10 cellular contexts compared by ENCODE assay signal in genomic region chr10:114095676-114096331, GRCh38. TPM values are rescaled to one million over a fixed set of nuclear protein-coding genes. Genes with fewer than 3 reads are reported as not detected.
DNase-seq lines count a peak whose midpoint lies in the region; ATAC-seq and TF ChIP-seq lines count a peak whose summit lies in the region.
"Had no signal": no experiment of that assay in that cellular context is flagged by ENCODE, and none has a peak within 500 bp of the region (broad histone marks: within the 10 kb centered on the region; RNA-seq: fewer than 3 reads in every experiment).

No MANE protein-coding gene starts in this region.

- POLR2A ChIA-PET in activated naive CD8-positive, alpha-beta T cell treated with anti-CD3 and anti-CD28 coated beads, Interleukin-2, amount 10 ng/mL, durations not matched to agents 7 days and 5 days (lab: Charles Lee): no interaction called here

- H3K27me3 Mint-ChIP-seq in CD4-positive, CD25-positive, alpha-beta regulatory T cell: peaks cover 23% of the 10 kb centered on the region
- H3K27me3 Mint-ChIP-seq in activated naive CD8-positive, alpha-beta T cell treated with anti-CD3 and anti-CD28 coated beads, Interleukin-2, amount 10 ng/mL, durations not matched to agents 7 days and 5 days: peaks cover 29% of the 10 kb centered on the region

- H3K9me3 ChIP-seq in CD4-positive, CD25-positive, alpha-beta regulatory T cell (ENCODE audit: control insufficient read depth in 2 of 2, low read length in 2 of 2): no peaks in the 10 kb centered on the region
- H3K9me3 ChIP-seq in aorta (ENCODE audit: control insufficient read depth, low read length): peaks cover 2% of the 10 kb centered on the region
- no peaks in the 10 kb centered on the region for H3K9me3 ChIP-seq in uterus

- H3K9me3 Mint-ChIP-seq in CD4-positive, CD25-positive, alpha-beta regulatory T cell: peaks cover 0 to 2% (median 0%) of the 10 kb centered on the region in 7 donors
- peaks cover 6% of the 10 kb centered on the region for H3K9me3 Mint-ChIP-seq in activated naive CD8-positive, alpha-beta T cell treated with anti-CD3 and anti-CD28 coated beads, Interleukin-2, amount 10 ng/mL, durations not matched to agents 7 days and 5 days

- ATAC-seq in CD4-positive, CD25-positive, alpha-beta regulatory T cell (ENCODE audit: low read depth in 2 of 2): peak; percentile 38 to 57
- ATAC-seq in HG03520 (IDR thresholded peaks at IDR 0.05; ENCODE audit: unreplicated experiment) (peak; percentile 47), aorta (ENCODE audit: low FRiP score) (no peak)
- peak; percentile 73 for ATAC-seq in activated naive CD8-positive, alpha-beta T cell treated with anti-CD3 and anti-CD28 coated beads, Interleukin-2, amount 10 ng/mL, durations not matched to agents 7 days and 5 days (ENCODE audit: low read depth)

- H3K36me3 ChIP-seq in CD4-positive, CD25-positive, alpha-beta regulatory T cell (ENCODE audit: control insufficient read depth, insufficient read depth, low read length): no peaks in the 10 kb centered on the region
- H3K36me3 ChIP-seq in aorta (ENCODE audit: control insufficient read depth in 1 of 2, insufficient read depth in 2 of 2, low read length in 1 of 2) (no peaks in the 10 kb centered on the region), uterus (no peaks in the 10 kb centered on the region)

- WGBS in aorta, 2 donors: 43 to 45% methylated on average over 12 of the region's 12 CpGs

- TF ChIP-seq CTCF in GM20000 (IDR thresholded peaks at IDR 0.05; ENCODE audit: extremely low read depth, missing control alignments) (no peak), uterus (IDR thresholded peaks at IDR 0.05) (no peak)

- H3K27ac ChIP-seq in CD4-positive, CD25-positive, alpha-beta regulatory T cell (ENCODE audit: insufficient read depth, low read length, poor library complexity, severe bottlenecking): no peak overlapping the region
- H3K27ac ChIP-seq in aorta (ENCODE audit: low read depth in 1 of 2, low read length in 2 of 2) (no peak overlapping the region), uterus (no peak overlapping the region)

- H3K4me1 ChIP-seq in CD4-positive, CD25-positive, alpha-beta regulatory T cell (ENCODE audit: control insufficient read depth, insufficient read depth, low read length, poor library complexity, severe bottlenecking): peaks cover 12% of the 10 kb centered on the region
- no peaks in the 10 kb centered on the region for H3K4me1 ChIP-seq in aorta (ENCODE audit: control insufficient read depth in 1 of 2, insufficient read depth in 2 of 2, low read length in 2 of 2)
- H3K4me1 ChIP-seq in uterus: peaks cover 0 to 2% of the 10 kb centered on the region in 2 donors

- H3K4me3 ChIP-seq in CD4-positive, CD25-positive, alpha-beta regulatory T cell (ENCODE audit: low read depth, low read length): peak overlapping the region; percentile 32
- no peak overlapping the region for H3K4me3 ChIP-seq in aorta (ENCODE audit: low read length in 2 of 2)
- H3K4me3 ChIP-seq in uterus: no peak overlapping the region

- H3K36me3 Mint-ChIP-seq in CD4-positive, CD25-positive, alpha-beta regulatory T cell: no peaks in the 10 kb centered on the region
- peaks cover 3% of the 10 kb centered on the region for H3K36me3 Mint-ChIP-seq in activated naive CD8-positive, alpha-beta T cell treated with anti-CD3 and anti-CD28 coated beads, Interleukin-2, amount 10 ng/mL, durations not matched to agents 7 days and 5 days

- no peak overlapping the region for H3K27ac Mint-ChIP-seq in CD4-positive, CD25-positive, alpha-beta regulatory T cell
- H3K27ac Mint-ChIP-seq in activated naive CD8-positive, alpha-beta T cell treated with anti-CD3 and anti-CD28 coated beads, Interleukin-2, amount 10 ng/mL, durations not matched to agents 7 days and 5 days: no peak overlapping the region
- H3K27ac Mint-ChIP-seq: dendritic cell treated with granulocyte-macrophage colony-stimulating factor and Interleukin-4, amounts not matched to agents 40 ng/mL and 50 ng/mL, for 4 days had no signal

- TF ChIP-seq POLR2A in uterus (IDR thresholded peaks at IDR 0.05): no peak

- intact Hi-C loops in aorta (cut with DNase I) (no loop called here), uterus (cut with DNase I; ENCODE audit: low total_unique reads) (no loop called here), cardiac septum (cut with DNase I) (no loop called here)

- peaks cover 9 to 40% (median 23%) of the 10 kb centered on the region in 4 donors for H3K4me1 Mint-ChIP-seq in CD4-positive, CD25-positive, alpha-beta regulatory T cell
- peaks cover 27% of the 10 kb centered on the region for H3K4me1 Mint-ChIP-seq in activated naive CD8-positive, alpha-beta T cell treated with anti-CD3 and anti-CD28 coated beads, Interleukin-2, amount 10 ng/mL, durations not matched to agents 7 days and 5 days

- peak in 1 of 3 donors; percentile 39 for DNase-seq in CD4-positive, CD25-positive, alpha-beta regulatory T cell
- peak; percentile 60 for DNase-seq in GM20000 (ENCODE audit: low spot score)
- no peak for DNase-seq in activated naive CD8-positive, alpha-beta T cell treated with anti-CD3 and anti-CD28 coated beads, Interleukin-2, amount 10 ng/mL, durations not matched to agents 7 days and 5 days
- no peak for DNase-seq in aorta
- no peak for DNase-seq in NCI-H510A treated with DMSO at 0.1 percent for 48 hours (lab: John Stamatoyannopoulos, UW)
- DNase-seq in uterus: no peak
- no peak for DNase-seq in cardiac septum (ENCODE audit: low spot score)
- DNase-seq: occipital lobe had no signal

- peak overlapping the region in 1 of 4 donors; percentile 15 for H3K4me3 Mint-ChIP-seq in CD4-positive, CD25-positive, alpha-beta regulatory T cell
- H3K4me3 Mint-ChIP-seq in activated naive CD8-positive, alpha-beta T cell treated with anti-CD3 and anti-CD28 coated beads, Interleukin-2, amount 10 ng/mL, durations not matched to agents 7 days and 5 days: peak overlapping the region; percentile 53
- H3K4me3 Mint-ChIP-seq: dendritic cell treated with granulocyte-macrophage colony-stimulating factor and Interleukin-4, amounts not matched to agents 40 ng/mL and 50 ng/mL, for 4 days had no signal

- H3K27me3 ChIP-seq in CD4-positive, CD25-positive, alpha-beta regulatory T cell (ENCODE audit: control insufficient read depth, insufficient read depth, low read length): peaks cover 8% of the 10 kb centered on the region
- H3K27me3 ChIP-seq in aorta (ENCODE audit: control insufficient read depth in 1 of 2, insufficient read depth in 2 of 2, low read length in 1 of 2): peaks cover 0 to under 1% of the 10 kb centered on the region in 2 donors
- no peaks in the 10 kb centered on the region for H3K27me3 ChIP-seq in uterus

RNA-seq across cellular contexts. Expression of gene ADRB1, which starts 52.1 kb away (rescaled TPM):
- 0.17 TPM for total RNA-seq in CD4-positive, CD25-positive, alpha-beta regulatory T cell
- polyA plus RNA-seq in CD4-positive, CD25-positive, alpha-beta regulatory T cell: not detected
- total RNA-seq in activated naive CD8-positive, alpha-beta T cell treated with anti-CD3 and anti-CD28 coated beads, Interleukin-2, amount 10 ng/mL, durations not matched to agents 7 days and 5 days: 1 to 10 TPM in 1 of 2 experiments, under 1 TPM in 1; 0.91 to 1.0 TPM
- under 1 TPM; 0.12 to 0.19 TPM for total RNA-seq in aorta
- polyA plus RNA-seq in aorta: not detected
- under 1 TPM in 1 of 4 donors, not detected in 3; 0.18 TPM for total RNA-seq in uterus
- 26.4 TPM for total RNA-seq in cardiac septum

Comparison
In these comparisons a context has a peak if more than half of its experiments do, and no peak if none do; other contexts are left out.
1. RNA of gene ADRB1, which starts 52.1 kb away (total RNA-seq): 26.4 TPM in cardiac septum (single experiment); 0.91 to 1.0 TPM in activated naive CD8-positive, alpha-beta T cell treated with anti-CD3 and anti-CD28 coated beads, Interleukin-2, amount 10 ng/mL, durations not matched to agents 7 days and 5 days, 0.12 to 0.19 TPM in aorta, 0.17 TPM in CD4-positive, CD25-positive, alpha-beta regulatory T cell (single experiment) and 0.18 TPM in uterus; every median in the first group is over 10 times any median in the second.